Comparison of ENCODE assay signal across 13 cellular contexts in genomic region chr17:29443041-29443440, GRCh38.
"Had no signal": no experiment of that assay in that cellular context is flagged by ENCODE, and none has a peak within 500 bp of the region (broad histone marks: within the 10 kb centered on the region; RNA-seq: fewer than 3 reads in every experiment).

No MANE protein-coding gene starts in this region.

- H3K27me3 ChIP-seq: cardiac muscle cell, colonic mucosa, neural progenitor cell, sigmoid colon, tibial nerve, uterus had no signal

- H3K4me1 Mint-ChIP-seq: neural progenitor cell had no signal

- H3K36me3 ChIP-seq: cardiac muscle cell, colonic mucosa, sigmoid colon, tibial nerve, uterus had no signal

- ATAC-seq: esophagus mucosa had no signal

- H3K4me3 Mint-ChIP-seq: activated naive CD4-positive, alpha-beta T cell treated with anti-CD3 and anti-CD28 coated beads for 36 hours; neural progenitor cell had no signal

- H3K9me3 ChIP-seq: colonic mucosa, sigmoid colon, tibial nerve, uterus had no signal

- H3K4me3 ChIP-seq: cardiac muscle cell, colonic mucosa, neural progenitor cell, sigmoid colon, tibial nerve, uterus had no signal

- H3K27ac Mint-ChIP-seq: activated naive CD4-positive, alpha-beta T cell treated with anti-CD3 and anti-CD28 coated beads for 36 hours; neural progenitor cell had no signal

- H3K4me1 ChIP-seq: colonic mucosa, neural progenitor cell, uterus had no signal

- DNase-seq: activated CD4-positive, alpha-beta T cell treated with anti-CD3 and anti-CD28 coated beads, Interleukin-2, amount 50 U/mL, for 1 hour; activated CD8-positive, alpha-beta memory T cell treated with anti-CD3 and anti-CD28 coated beads for 24 hours; activated naive CD4-positive, alpha-beta T cell treated with anti-CD3 and anti-CD28 coated beads for 36 hours; colonic mucosa; hypothalamus; sigmoid colon; stimulated activated CD4-positive, alpha-beta T cell treated with anti-CD3 and anti-CD28 coated beads, Interleukin-1b, Interleukin-23, amount 100 ng/mL, for 48 hours; SW 1271; uterus had no signal

- H3K9me3 Mint-ChIP-seq: activated naive CD4-positive, alpha-beta T cell treated with anti-CD3 and anti-CD28 coated beads for 36 hours; neural progenitor cell had no signal

- H3K27ac ChIP-seq: cardiac muscle cell, colonic mucosa, neural progenitor cell, sigmoid colon, uterus had no signal
